ENCODE assay signal across 8 cellular contexts in the genomic region with DNA sequence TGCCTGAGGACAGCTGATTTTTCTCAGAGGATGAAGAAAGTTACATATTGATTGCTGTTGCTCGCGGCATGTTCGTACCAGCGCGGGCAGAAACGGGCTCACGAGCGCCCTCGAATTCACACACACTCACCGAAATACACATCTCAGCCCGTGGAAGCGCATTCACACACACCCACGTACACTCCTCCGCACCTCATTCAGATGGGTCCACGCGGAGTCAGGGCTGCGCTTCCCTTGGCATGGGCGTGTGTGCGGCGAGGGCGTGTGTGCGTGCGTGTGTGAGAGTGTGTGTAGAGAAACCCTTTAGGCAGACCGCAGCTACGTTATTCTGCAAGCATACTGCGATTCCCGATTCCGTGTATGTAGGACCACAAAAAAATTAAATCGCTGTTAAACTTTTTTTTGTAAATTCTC. TPM values are rescaled to one million over a fixed set of nuclear protein-coding genes. Genes with fewer than 3 reads are reported as not detected.
DNase-seq lines count a peak whose midpoint lies in the region; ATAC-seq, FAIRE-seq and TF ChIP-seq lines count a peak whose summit lies in the region.

No MANE protein-coding gene starts in this region.

- H3K9me3 Mint-ChIP-seq in activated CD4-positive, alpha-beta T cell treated with anti-CD3 and anti-CD28 coated beads, Interleukin-2, amount 10 ng/mL, durations not matched to agents 24 days and 14 days, result peaks cover 22% of the 10 kb centered on the region

- SMC1A ChIA-PET in GM12878 (lab: Charles Lee; ENCODE audit: uncharacterized antibody, unreplicated experiment), result interaction anchor here (1.1 to 7.9 kb wide), 5 partner anchors 86 to 1687 kb away, joined by 4 to 71 read pairs (median 20); no protein-coding TSS in a partner anchor

- POLR2A ChIA-PET in GM12878 (lab: Charles Lee), result no interaction called here

- CTCF ChIA-PET in GM12878 (lab: Yijun Ruan, JAX), result interaction anchor here (0.7 to 7.0 kb wide), 4 partner anchors 48 to 1327 kb away, joined by 3 to 76 read pairs (median 36); no protein-coding TSS in a partner anchor

- intact Hi-C loops in activated CD4-positive, alpha-beta T cell treated with anti-CD3 and anti-CD28 coated beads, Interleukin-2, amount 10 ng/mL, durations not matched to agents 24 days and 14 days (cut with micrococcal nuclease), result loop anchor here (5.0 kb wide), 1 partner anchor 1688 kb away; no protein-coding TSS in a partner anchor
- intact Hi-C loops in GM12878 (cut with micrococcal nuclease; ENCODE audit: unreplicated experiment), result loop anchor here (10.0 kb wide), 1 partner anchor 225 kb away; no protein-coding TSS in a partner anchor
- intact Hi-C loops in prostate gland (cut with DNase I), result no loop called here

- no peak for TF ChIP-seq POLR2A in GM12878 (IDR thresholded peaks at IDR 0.05; ENCODE audit: low read depth, low read length)
- TF ChIP-seq POLR2A in suprapubic skin (IDR thresholded peaks at IDR 0.05), result no peak
- TF ChIP-seq POLR2A in prostate gland (IDR thresholded peaks at IDR 0.05), result no peak

- H3K27ac ChIP-seq in GM12878 (ENCODE audit: control insufficient read depth, insufficient read depth) (no peak overlapping the region), suprapubic skin (no peak overlapping the region), prostate gland (no peak overlapping the region)

- no TSS peak for BruUV-seq in GM12878 (replicated peaks; lab: Mats Ljungman, UMichigan)

- TF ChIP-seq EP300 in GM12878 (IDR thresholded peaks at IDR 0.05; ENCODE audit: borderline replicate concordance in 1 of 2, control insufficient read depth in 1 of 2, low read depth in 2 of 2, low read length in 2 of 2) (no peak), suprapubic skin (IDR thresholded peaks at IDR 0.05) (no peak)

- no peak for FAIRE-seq in GM12878 (lab: Jason Lieb, UNC)

- H4K20me1 ChIP-seq in GM12878 (ENCODE audit: control insufficient read depth, insufficient read depth), result no peaks in the 10 kb centered on the region

- H3K4me2 ChIP-seq in GM12878 (ENCODE audit: control insufficient read depth, insufficient read depth), result no peak overlapping the region

- no peaks in the 10 kb centered on the region for H3K79me2 ChIP-seq in GM12878 (ENCODE audit: control insufficient read depth, insufficient read depth, low read length)

- H3K36me3 ChIP-seq in GM12878 (ENCODE audit: control insufficient read depth in 2 of 2, insufficient read depth in 2 of 2, low read length in 1 of 2) (no peaks in the 10 kb centered on the region), suprapubic skin (no peaks in the 10 kb centered on the region), prostate gland (no peaks in the 10 kb centered on the region)

- no peak overlapping the region for H3K9ac ChIP-seq in GM12878 (ENCODE audit: control insufficient read depth, insufficient read depth, low read length)

- H3K4me3 Mint-ChIP-seq in activated CD4-positive, alpha-beta T cell treated with anti-CD3 and anti-CD28 coated beads, Interleukin-2, amount 10 ng/mL, durations not matched to agents 24 days and 14 days, result peak overlapping the region; percentile 62

- TF ChIP-seq RAD21 in GM12878 (IDR thresholded peaks at IDR 0.05; ENCODE audit: insufficient read depth, low read depth, low read length), result no peak

- ATAC-seq in GM12878, result peak; percentile 16; the same call in 2 of the 3 replicates

- H3K4me1 ChIP-seq in GM12878 (ENCODE audit: control insufficient read depth, insufficient read depth, low read length) (no peaks in the 10 kb centered on the region), suprapubic skin (peaks cover 40% of the 10 kb centered on the region), prostate gland (replicated peaks) (no peaks in the 10 kb centered on the region)

- H3K4me3 ChIP-seq in GM12878, result no peak overlapping the region
- H3K4me3 ChIP-seq in suprapubic skin, result peak overlapping the region; percentile 53
- no peak overlapping the region for H3K4me3 ChIP-seq in prostate gland

- peaks cover 6% of the 10 kb centered on the region for H3K36me3 Mint-ChIP-seq in activated CD4-positive, alpha-beta T cell treated with anti-CD3 and anti-CD28 coated beads, Interleukin-2, amount 10 ng/mL, durations not matched to agents 24 days and 14 days (ENCODE audit: low read depth)

- WGBS in GM12878 (ENCODE audit: insufficient coverage, insufficient replicate concordance, low lambda C conversion rate, missing lambda C conversion rate), result 45% methylated on average over 24 of the region's 29 CpGs
- 1% methylated on average over 25 of the region's 29 CpGs for WGBS in suprapubic skin
- 11% methylated on average over 29 of the region's 29 CpGs for WGBS in prostate gland

- no peak overlapping the region for H2AFZ ChIP-seq in GM12878 (ENCODE audit: control insufficient read depth, low read depth, low read length)

- H3K9me3 ChIP-seq in GM12878 (replicated peaks; ENCODE audit: control insufficient read depth, insufficient read depth, low read length) (peaks cover 2% of the 10 kb centered on the region; the same call in 1 of the 3 replicates), suprapubic skin (no peaks in the 10 kb centered on the region), prostate gland (no peaks in the 10 kb centered on the region)

- RAD21 ChIA-PET in GM12878 (lab: Charles Lee; ENCODE audit: unreplicated experiment), result interaction anchor here (0.7 to 1.2 kb wide), 4 partner anchors 22 to 1548 kb away, joined by 3 to 4 read pairs (median 3); no protein-coding TSS in a partner anchor

- H3K27ac Mint-ChIP-seq in activated CD4-positive, alpha-beta T cell treated with anti-CD3 and anti-CD28 coated beads, Interleukin-2, amount 10 ng/mL, durations not matched to agents 24 days and 14 days, result no peak overlapping the region

- H3K4me1 Mint-ChIP-seq in activated CD4-positive, alpha-beta T cell treated with anti-CD3 and anti-CD28 coated beads, Interleukin-2, amount 10 ng/mL, durations not matched to agents 24 days and 14 days, result peaks cover 16% of the 10 kb centered on the region

- H3K27me3 Mint-ChIP-seq in activated CD4-positive, alpha-beta T cell treated with anti-CD3 and anti-CD28 coated beads, Interleukin-2, amount 10 ng/mL, durations not matched to agents 24 days and 14 days, result peaks cover 56% of the 10 kb centered on the region

- H3K27me3 ChIP-seq in GM12878 (replicated peaks in 1 of 2; ENCODE audit: control insufficient read depth in 2 of 2, insufficient read depth in 2 of 2, low read length in 1 of 2), result peaks cover 0 to 8% of the 10 kb centered on the region in 2 experiments; a peak in 2 of 4 replicates
- peaks cover 70% of the 10 kb centered on the region for H3K27me3 ChIP-seq in suprapubic skin
- peaks cover 21% of the 10 kb centered on the region for H3K27me3 ChIP-seq in prostate gland (replicated peaks; ENCODE audit: insufficient read depth)

- peak; percentile 54 for DNase-seq in activated CD4-positive, alpha-beta T cell treated with anti-CD3 and anti-CD28 coated beads, Interleukin-2, amount 10 ng/mL, durations not matched to agents 24 days and 14 days
- no peak for DNase-seq in activated CD4-positive, alpha-beta T cell treated with anti-CD3 and anti-CD28 coated beads, Interleukin-2, amount 50 U/mL, for 1 hour
- DNase-seq in GM12878 (ENCODE audit: low read depth, low spot score) (no peak), left kidney (ENCODE audit: low read depth, low spot score) (peak; percentile 70), suprapubic skin (ENCODE audit: low spot score in 2 of 2) (no peak), prostate gland (ENCODE audit: low spot score) (no peak), A172 (ENCODE audit: low spot score) (no peak)
- no peak for DNase-seq in NK-92 treated with Interleukin-12 subunit alpha and Interleukin-12 subunit beta, amount 100 ng/mL, for 24 hours (lab: John Stamatoyannopoulos, UW)

- in situ Hi-C loops in GM12878 (cut with MboI), result loop anchor here (25.0 kb wide), 1 partner anchor 1333 kb away; no protein-coding TSS in a partner anchor

- no peak for TF ChIP-seq CTCF in GM12878 (IDR thresholded peaks at IDR 0.05 in 2 of 3, conservative IDR thresholded peaks at IDR 0.05 in 1 of 3; ENCODE audit: control insufficient read depth in 2 of 3, extremely low read depth in 1 of 3, insufficient read depth in 1 of 3, low read depth in 3 of 3, low read length in 3 of 3)
- no peak for TF ChIP-seq CTCF in suprapubic skin (IDR thresholded peaks at IDR 0.05)
- TF ChIP-seq CTCF in prostate gland (IDR thresholded peaks at IDR 0.05), result no peak

TF ChIP-seq in GM12878, 131 proteins besides CTCF, POLR2A, EP300 and RAD21 (continues in another document):
- no peak for TF ChIP-seq IRF4 (IDR thresholded peaks at IDR 0.05; ENCODE audit: low read depth, low read length)
- no peak for TF ChIP-seq SIN3A (IDR thresholded peaks at IDR 0.05; ENCODE audit: low read depth, low read length)
- no peak for TF ChIP-seq NFIC (IDR thresholded peaks at IDR 0.05; ENCODE audit: low read depth, low read length)
- TF ChIP-seq SIX5 (IDR thresholded peaks at IDR 0.05; ENCODE audit: low read depth, low read length, severe bottlenecking), result no peak

RNA-seq across cellular contexts. Expression of a gene that starts 2.1 kb away (rescaled TPM):
- total RNA-seq in activated CD4-positive, alpha-beta T cell treated with anti-CD3 and anti-CD28 coated beads, Interleukin-2, amount 10 ng/mL, durations not matched to agents 24 days and 14 days, result not detected in 2 replicates
- total RNA-seq in GM12878 (2013; cell fraction: nucleolus; rRNA removed), result 0.61 and 1.2 TPM in 2 replicates
- total RNA-seq in GM12878 (2014; rRNA removed) (under 0.01 TPM in 1 of 2 replicates, not detected in the other), GM12878 (2014; rRNA removed; fragmentation: Illumina TruSeq; extraction: Trizol) (not detected in 2 replicates), GM12878 (2021) (0.05 and 0.08 TPM in 2 replicates), suprapubic skin (1 to 10 TPM in 1 of 4 donors, under 1 TPM in 3; 0.57 to 1.3 (median 0.83) TPM), prostate gland (10 to 100 TPM in 1 of 2 donors, 1 to 10 TPM in 1; 2.5 to 13.7 TPM)
- not detected for polyA plus RNA-seq in GM12878 (2011; ENCODE audit: low read depth)
- polyA plus RNA-seq in GM12878 (2011; rRNA removed) (0.58 and 0.61 TPM in 2 replicates), GM12878 (2014; fragmentation: Illumina TruSeq; extraction: Trizol) (under 0.01 and 0.03 TPM in 2 replicates), GM12878 (2014; fragmentation: Nextera tagmentation; extraction: Ambion mirVana) (under 1 TPM in 1 of 2 experiments, not detected in 1; 0.08 TPM), GM12878 (2014; rRNA removed) (not detected in 2 replicates), GM12878 (2016; fragmentation: Nextera tagmentation; extraction: Ambion mirVana) (not detected)
- 0.45 and 0.63 TPM in 2 replicates for polyA plus RNA-seq in GM12878 (2011; cell fraction: cytosol; rRNA removed)
- polyA plus RNA-seq in GM12878 (2011; cell fraction: nucleus; rRNA removed), result 0.98 and 1.3 TPM in 2 replicates
- not detected in 2 replicates for polyA plus RNA-seq in GM12878 (2012)
- polyA minus RNA-seq in GM12878 (2011; rRNA and poly(A)+ RNA removed), result 1.8 and 3.0 TPM in 2 replicates
- polyA minus RNA-seq in GM12878 (2011; cell fraction: cytosol; rRNA and poly(A)+ RNA removed), result 0.80 and 1.5 TPM in 2 replicates
- polyA minus RNA-seq in GM12878 (2011; cell fraction: nucleus; rRNA and poly(A)+ RNA removed), result 3.3 and 6.1 TPM in 2 replicates
- 0.07 and 0.17 TPM in 2 replicates for total RNA-seq in A172 (2014; rRNA removed; shearing (Covaris generic))

Comparison
In these comparisons a context has a peak if more than half of its experiments do, and no peak if none do; other contexts are left out.
1. DNase-seq: peak in activated CD4-positive, alpha-beta T cell treated with anti-CD3 and anti-CD28 coated beads, Interleukin-2, amount 10 ng/mL, durations not matched to agents 24 days and 14 days (single experiment) and left kidney (single experiment); none in activated CD4-positive, alpha-beta T cell treated with anti-CD3 and anti-CD28 coated beads, Interleukin-2, amount 50 U/mL, for 1 hour (single experiment), GM12878 (single experiment), suprapubic skin (0 of 2), NK-92 treated with Interleukin-12 subunit alpha and Interleukin-12 subunit beta, amount 100 ng/mL, for 24 hours (single experiment), prostate gland (single experiment) and A172 (single experiment).